Comparison of ENCODE assay signal across 31 cellular contexts in genomic region chr4:95249402-95250043, GRCh38.
DNase-seq lines count a peak whose midpoint lies in the region; ATAC-seq and TF ChIP-seq lines count a peak whose summit lies in the region.
"Had no signal": no experiment of that assay in that cellular context is flagged by ENCODE, and none has a peak within 500 bp of the region (broad histone marks: within the 10 kb centered on the region; RNA-seq: fewer than 3 reads in every experiment).

No MANE protein-coding gene starts in this region.

- H3K4me3 ChIP-seq in mucosa of descending colon: no peak overlapping the region
- no peak overlapping the region for H3K4me3 ChIP-seq in upper lobe of left lung
- H3K4me3 ChIP-seq: A549, GM23338, ovary, thoracic aorta, vagina had no signal

- no peaks in the 10 kb centered on the region for H3K27me3 Mint-ChIP-seq in activated CD8-positive, alpha-beta T cell treated with anti-CD3 and anti-CD28 coated beads for 36 hours
- H3K27me3 Mint-ChIP-seq in activated CD8-positive, alpha-beta T cell treated with anti-CD3 and anti-CD28 coated beads, Interleukin-2, amount 10 ng/mL, durations not matched to agents 7 days and 5 days (ENCODE audit: low read depth): no peaks in the 10 kb centered on the region
- H3K27me3 Mint-ChIP-seq in activated T-helper 1 cell treated with anti-CD3 and anti-CD28 coated beads, Interleukin-12 subunit alpha, Interleukin-12 subunit beta, Interleukin-2, Interleukin-4 antibody, amounts not matched to agents 30 ng/mL and 10 ng/mL and 1 ng/mL, durations not matched to agents 14 hours and 24 hours and 36 hours (ENCODE audit: insufficient read depth): peaks cover 2% of the 10 kb centered on the region
- H3K27me3 Mint-ChIP-seq: CD4-positive, alpha-beta memory T cell; IgD-negative memory B cell had no signal

- POLR2A ChIA-PET in activated CD8-positive, alpha-beta T cell treated with anti-CD3 and anti-CD28 coated beads for 36 hours (lab: Charles Lee): no interaction called here
- POLR2A ChIA-PET in activated CD8-positive, alpha-beta T cell treated with anti-CD3 and anti-CD28 coated beads, Interleukin-2, amount 10 ng/mL, durations not matched to agents 7 days and 5 days (lab: Charles Lee): no interaction called here

- intact Hi-C loops in activated CD8-positive, alpha-beta T cell treated with anti-CD3 and anti-CD28 coated beads for 36 hours (cut with micrococcal nuclease): no loop called here
- intact Hi-C loops in activated T-helper 1 cell treated with anti-CD3 and anti-CD28 coated beads, Interleukin-12 subunit alpha, Interleukin-12 subunit beta, Interleukin-2, Interleukin-4 antibody, amounts not matched to agents 30 ng/mL and 10 ng/mL and 1 ng/mL, durations not matched to agents 14 hours and 24 hours and 36 hours (cut with micrococcal nuclease): loop anchor here (2.0 kb wide), 1 partner anchor 41 kb away; no protein-coding TSS in a partner anchor
- intact Hi-C loops in mucosa of descending colon (cut with DNase I, micrococcal nuclease) (no loop called here), Right ventricle myocardium superior (cut with DNase I) (no loop called here)

- ATAC-seq in activated CD8-positive, alpha-beta T cell treated with anti-CD3 and anti-CD28 coated beads for 36 hours: peak; percentile 75
- no peak for ATAC-seq in activated CD8-positive, alpha-beta T cell treated with anti-CD3 and anti-CD28 coated beads, Interleukin-2, amount 10 ng/mL, durations not matched to agents 7 days and 5 days
- peak; percentile 42 for ATAC-seq in mucosa of descending colon
- ATAC-seq in upper lobe of left lung (ENCODE audit: low FRiP score in 2 of 2): no peak
- no peak for ATAC-seq in Right ventricle myocardium superior (ENCODE audit: poor library complexity)
- ATAC-seq: GM23338, Right ventricle myocardium inferior, SK-N-SH treated with all-trans-retinoic acid at 6 μM for 48 hours had no signal

- H3K27ac ChIP-seq in upper lobe of left lung: no peak overlapping the region
- H3K27ac ChIP-seq: A549, brain microvascular endothelial cell, ovary, thoracic aorta, vagina, WERI-Rb-1 had no signal

- H3K36me3 Mint-ChIP-seq in activated CD8-positive, alpha-beta T cell treated with anti-CD3 and anti-CD28 coated beads for 36 hours (ENCODE audit: low read depth): no peaks in the 10 kb centered on the region
- no peaks in the 10 kb centered on the region for H3K36me3 Mint-ChIP-seq in activated CD8-positive, alpha-beta T cell treated with anti-CD3 and anti-CD28 coated beads, Interleukin-2, amount 10 ng/mL, durations not matched to agents 7 days and 5 days (ENCODE audit: low read depth)
- no peaks in the 10 kb centered on the region for H3K36me3 Mint-ChIP-seq in activated T-helper 1 cell treated with anti-CD3 and anti-CD28 coated beads, Interleukin-12 subunit alpha, Interleukin-12 subunit beta, Interleukin-2, Interleukin-4 antibody, amounts not matched to agents 30 ng/mL and 10 ng/mL and 1 ng/mL, durations not matched to agents 14 hours and 24 hours and 36 hours (ENCODE audit: low read depth)
- H3K36me3 Mint-ChIP-seq: CD4-positive, alpha-beta memory T cell; IgD-negative memory B cell had no signal

- no peaks in the 10 kb centered on the region for H3K27me3 ChIP-seq in upper lobe of left lung
- H3K27me3 ChIP-seq: brain microvascular endothelial cell, ovary, vagina had no signal

- no peak for TF ChIP-seq CTCF in activated CD8-positive, alpha-beta T cell treated with anti-CD3 and anti-CD28 coated beads for 36 hours (IDR thresholded peaks at IDR 0.05)
- TF ChIP-seq CTCF in mucosa of descending colon (IDR thresholded peaks at IDR 0.05): no peak
- TF ChIP-seq CTCF in upper lobe of left lung (IDR thresholded peaks at IDR 0.05): no peak

- no peaks in the 10 kb centered on the region for H3K9me3 Mint-ChIP-seq in activated CD8-positive, alpha-beta T cell treated with anti-CD3 and anti-CD28 coated beads for 36 hours
- H3K9me3 Mint-ChIP-seq in activated CD8-positive, alpha-beta T cell treated with anti-CD3 and anti-CD28 coated beads, Interleukin-2, amount 10 ng/mL, durations not matched to agents 7 days and 5 days (ENCODE audit: insufficient read depth): no peaks in the 10 kb centered on the region
- no peaks in the 10 kb centered on the region for H3K9me3 Mint-ChIP-seq in activated T-helper 1 cell treated with anti-CD3 and anti-CD28 coated beads, Interleukin-12 subunit alpha, Interleukin-12 subunit beta, Interleukin-2, Interleukin-4 antibody, amounts not matched to agents 30 ng/mL and 10 ng/mL and 1 ng/mL, durations not matched to agents 14 hours and 24 hours and 36 hours
- H3K9me3 Mint-ChIP-seq: CD4-positive, alpha-beta memory T cell; GM23338; IgD-negative memory B cell; nephron progenitor cell; T-helper 1 cell treated with Interleukin-12 subunit alpha and Interleukin-12 subunit beta and Interleukin-4 antibody, amounts not matched to agents 30 μg/mL and 1 μg/mL, for 36 hours had no signal

- H3K4me3 Mint-ChIP-seq in activated CD8-positive, alpha-beta T cell treated with anti-CD3 and anti-CD28 coated beads for 36 hours: no peak overlapping the region
- no peak overlapping the region for H3K4me3 Mint-ChIP-seq in activated CD8-positive, alpha-beta T cell treated with anti-CD3 and anti-CD28 coated beads, Interleukin-2, amount 10 ng/mL, durations not matched to agents 7 days and 5 days
- H3K4me3 Mint-ChIP-seq in activated T-helper 1 cell treated with anti-CD3 and anti-CD28 coated beads, Interleukin-12 subunit alpha, Interleukin-12 subunit beta, Interleukin-2, Interleukin-4 antibody, amounts not matched to agents 30 ng/mL and 10 ng/mL and 1 ng/mL, durations not matched to agents 14 hours and 24 hours and 36 hours: no peak overlapping the region
- H3K4me3 Mint-ChIP-seq: CD4-positive, alpha-beta memory T cell; GM23338; IgD-negative memory B cell; nephron progenitor cell; T-helper 1 cell treated with Interleukin-12 subunit alpha and Interleukin-12 subunit beta and Interleukin-4 antibody, amounts not matched to agents 30 μg/mL and 1 μg/mL, for 36 hours had no signal

- H3K36me3 ChIP-seq in mucosa of descending colon (ENCODE audit: low read depth) (no peaks in the 10 kb centered on the region), upper lobe of left lung (no peaks in the 10 kb centered on the region)
- H3K36me3 ChIP-seq: brain microvascular endothelial cell, ovary, thoracic aorta, vagina, WERI-Rb-1 had no signal

- H3K4me1 Mint-ChIP-seq in activated CD8-positive, alpha-beta T cell treated with anti-CD3 and anti-CD28 coated beads for 36 hours (ENCODE audit: low read depth): peaks cover 12% of the 10 kb centered on the region
- H3K4me1 Mint-ChIP-seq in activated CD8-positive, alpha-beta T cell treated with anti-CD3 and anti-CD28 coated beads, Interleukin-2, amount 10 ng/mL, durations not matched to agents 7 days and 5 days (ENCODE audit: low read depth): no peaks in the 10 kb centered on the region
- H3K4me1 Mint-ChIP-seq in activated T-helper 1 cell treated with anti-CD3 and anti-CD28 coated beads, Interleukin-12 subunit alpha, Interleukin-12 subunit beta, Interleukin-2, Interleukin-4 antibody, amounts not matched to agents 30 ng/mL and 10 ng/mL and 1 ng/mL, durations not matched to agents 14 hours and 24 hours and 36 hours (ENCODE audit: low read depth): no peaks in the 10 kb centered on the region
- H3K4me1 Mint-ChIP-seq: CD4-positive, alpha-beta memory T cell; IgD-negative memory B cell had no signal

- CTCF ChIA-PET in activated CD8-positive, alpha-beta T cell treated with anti-CD3 and anti-CD28 coated beads for 36 hours (lab: Charles Lee): interaction anchor here (1.0 kb wide), 1 partner anchor 83 kb away, joined by 3 read pairs; no protein-coding TSS in a partner anchor
- CTCF ChIA-PET in activated CD8-positive, alpha-beta T cell treated with anti-CD3 and anti-CD28 coated beads, Interleukin-2, amount 10 ng/mL, durations not matched to agents 7 days and 5 days (lab: Charles Lee): no interaction called here

- TF ChIP-seq EP300 in upper lobe of left lung (IDR thresholded peaks at IDR 0.05): no peak

- WGBS in upper lobe of left lung, 2 donors: 72 to 94% methylated on average over 3 of the region's 3 CpGs

- H3K4me1 ChIP-seq in mucosa of descending colon (ENCODE audit: low read depth) (no peaks in the 10 kb centered on the region), upper lobe of left lung (peaks cover 0 to 11% (median 2%) of the 10 kb centered on the region in 4 donors)
- H3K4me1 ChIP-seq: vagina had no signal

- H3K27ac Mint-ChIP-seq in activated CD8-positive, alpha-beta T cell treated with anti-CD3 and anti-CD28 coated beads for 36 hours: peak overlapping the region; percentile 24
- H3K27ac Mint-ChIP-seq in activated CD8-positive, alpha-beta T cell treated with anti-CD3 and anti-CD28 coated beads, Interleukin-2, amount 10 ng/mL, durations not matched to agents 7 days and 5 days: no peak overlapping the region
- peak overlapping the region; percentile 11 for H3K27ac Mint-ChIP-seq in activated T-helper 1 cell treated with anti-CD3 and anti-CD28 coated beads, Interleukin-12 subunit alpha, Interleukin-12 subunit beta, Interleukin-2, Interleukin-4 antibody, amounts not matched to agents 30 ng/mL and 10 ng/mL and 1 ng/mL, durations not matched to agents 14 hours and 24 hours and 36 hours
- H3K27ac Mint-ChIP-seq: CD4-positive, alpha-beta memory T cell; GM23338; IgD-negative memory B cell; nephron progenitor cell; T-helper 1 cell treated with Interleukin-12 subunit alpha and Interleukin-12 subunit beta and Interleukin-4 antibody, amounts not matched to agents 30 μg/mL and 1 μg/mL, for 36 hours had no signal

- no peak for TF ChIP-seq POLR2A in upper lobe of left lung (IDR thresholded peaks at IDR 0.05)

- no peaks in the 10 kb centered on the region for H3K9me3 ChIP-seq in mucosa of descending colon
- no peaks in the 10 kb centered on the region for H3K9me3 ChIP-seq in upper lobe of left lung
- H3K9me3 ChIP-seq: A549, ovary, thoracic aorta, vagina had no signal

- DNase-seq in activated CD8-positive, alpha-beta T cell treated with anti-CD3 and anti-CD28 coated beads for 36 hours: no peak
- DNase-seq in activated CD8-positive, alpha-beta T cell treated with anti-CD3 and anti-CD28 coated beads, Interleukin-2, amount 10 ng/mL, durations not matched to agents 7 days and 5 days: no peak
- DNase-seq in OCI-M1 (lab: John Stamatoyannopoulos, UW) (peak; percentile 71), mucosa of descending colon (no peak), upper lobe of left lung (no peak), Right ventricle myocardium superior (no peak), NCI-H526 treated with DMSO at 0.1 percent for 48 hours (lab: John Stamatoyannopoulos, UW) (no peak)
- DNase-seq in activated T-helper 1 cell treated with anti-CD3 and anti-CD28 coated beads, Interleukin-12 subunit alpha, Interleukin-12 subunit beta, Interleukin-2, Interleukin-4 antibody, amounts not matched to agents 30 ng/mL and 10 ng/mL and 1 ng/mL, durations not matched to agents 14 hours and 24 hours and 36 hours (ENCODE audit: low spot score): no peak
- DNase-seq: activated CD4-positive, alpha-beta T cell treated with anti-CD3 and anti-CD28 coated beads, Interleukin-2, amount 50 U/mL, for 4 hours; activated CD8-positive, alpha-beta memory T cell treated with anti-CD3 and anti-CD28 coated beads, Interleukin-2, amount 50 U/mL, for 48 hours; activated naive CD4-positive, alpha-beta T cell; AML-193; amniotic stem cell; brain microvascular endothelial cell; CD4-positive, alpha-beta memory T cell; DMS 273 treated with DMSO at 0.1 percent for 48 hours; NCI-H1436 treated with DMSO at 0.1 percent for 48 hours; NCI-H2081 treated with DMSO at 0.1 percent for 48 hours; NCI-H226; nephron progenitor cell; ovary; stimulated activated naive CD4-positive, alpha-beta T cell; WERI-Rb-1 had no signal

Comparison
In these comparisons a context has a peak if more than half of its experiments do, and no peak if none do; other contexts are left out.
1. ATAC-seq: peak in activated CD8-positive, alpha-beta T cell treated with anti-CD3 and anti-CD28 coated beads for 36 hours (single experiment) and mucosa of descending colon (single experiment); none in activated CD8-positive, alpha-beta T cell treated with anti-CD3 and anti-CD28 coated beads, Interleukin-2, amount 10 ng/mL, durations not matched to agents 7 days and 5 days (single experiment), upper lobe of left lung (0 of 2) and Right ventricle myocardium superior (single experiment).